Comparison of ENCODE assay signal across 13 cellular contexts in the genomic region with DNA sequence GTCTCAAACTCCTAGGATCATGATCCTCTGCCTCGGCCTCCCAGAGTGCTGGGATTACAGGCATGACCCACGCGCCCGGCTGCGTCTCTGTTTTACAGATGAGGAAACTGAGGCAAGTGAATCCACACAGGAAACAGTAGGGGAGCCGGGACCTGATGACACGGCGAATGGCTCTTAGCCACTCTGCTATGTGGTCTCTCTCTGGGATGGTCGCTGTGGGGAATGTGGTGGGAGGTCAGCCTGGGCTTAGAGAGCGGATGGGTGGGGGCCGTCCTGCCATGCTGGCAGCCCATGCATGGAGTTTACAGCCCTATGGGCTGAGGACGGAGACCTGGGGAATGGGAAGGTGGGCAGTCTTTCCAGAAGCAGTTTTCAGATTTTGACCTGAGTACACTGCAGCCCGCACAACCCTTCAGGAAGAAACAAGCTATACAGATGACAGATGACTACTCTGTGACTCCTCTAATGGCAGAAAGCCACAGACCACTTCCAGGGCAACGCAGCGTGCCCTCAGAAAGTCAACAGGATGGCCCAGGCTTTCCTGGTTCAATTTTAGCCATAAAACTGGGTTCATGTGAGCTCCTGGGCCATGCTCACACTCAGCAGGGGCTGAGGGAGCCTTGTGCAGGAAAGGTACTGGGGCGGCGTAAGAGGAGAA.
DNase-seq lines count a peak whose midpoint lies in the region; ATAC-seq and TF ChIP-seq lines count a peak whose summit lies in the region.
"Had no signal": no experiment of that assay in that cellular context is flagged by ENCODE, and none has a peak within 500 bp of the region (broad histone marks: within the 10 kb centered on the region; RNA-seq: fewer than 3 reads in every experiment).

No MANE protein-coding gene starts in this region.

- no peaks in the 10 kb centered on the region for H4K20me1 ChIP-seq in Loucy (ENCODE audit: insufficient read depth, low read length, poor library complexity, severe bottlenecking)

- H3K9me2 ChIP-seq in Loucy (replicated peaks; ENCODE audit: low read depth, low read length): no peaks in the 10 kb centered on the region

- ATAC-seq in omental fat pad (ENCODE audit: low FRiP score) (peak; percentile 21), HG02763 (IDR thresholded peaks at IDR 0.05; ENCODE audit: unreplicated experiment) (no peak), GM21367 (IDR thresholded peaks at IDR 0.05; ENCODE audit: unreplicated experiment) (no peak)

- no peaks in the 10 kb centered on the region for H3K27me3 ChIP-seq in Loucy (ENCODE audit: insufficient read depth, low read length, poor library complexity, severe bottlenecking)

- in situ Hi-C loops in astrocyte of the spinal cord (cut with HindIII; ENCODE audit: low sequenced_read_pairs): loop anchor here (10.0 kb wide), 1 partner anchor 81 kb away; no protein-coding TSS in a partner anchor

- H3K9me3 ChIP-seq in Loucy (ENCODE audit: insufficient read depth, low read depth, low read length): no peaks in the 10 kb centered on the region

- DNase-seq in NCI-H2029 (lab: John Stamatoyannopoulos, UW): peak; percentile 33
- no peak for DNase-seq in NCI-H2029 treated with DMSO at 0.1 percent for 48 hours (lab: John Stamatoyannopoulos, UW)
- DNase-seq in astrocyte of the spinal cord (ENCODE audit: low read depth, low spot score): peak; percentile 27
- no peak for DNase-seq in omental fat pad (ENCODE audit: low spot score)
- no peak for DNase-seq in SIG-M5 (lab: John Stamatoyannopoulos, UW)
- DNase-seq: 8988T, H9, Karpas-422, kidney glomerular epithelial cell, NCI-H2227 treated with DMSO at 0.1 percent for 48 hours had no signal

- H3F3A ChIP-seq in Loucy (ENCODE audit: low read depth): no peaks in the 10 kb centered on the region

- no peaks in the 10 kb centered on the region for H3K79me2 ChIP-seq in Loucy (ENCODE audit: insufficient read depth, low read length)

- H3K9ac ChIP-seq in Loucy (ENCODE audit: low read depth, low read length, poor library complexity, severe bottlenecking): no peak overlapping the region

- peak overlapping the region; percentile 4 for H3K4me2 ChIP-seq in Loucy (ENCODE audit: low read depth, low read length, poor library complexity, severe bottlenecking)

- TF ChIP-seq CTCF in Loucy (conservative IDR thresholded peaks at IDR 0.05; ENCODE audit: low read length) (no peak), astrocyte of the spinal cord (IDR thresholded peaks at IDR 0.05; ENCODE audit: low read depth, low read length) (no peak), omental fat pad (IDR thresholded peaks at IDR 0.05) (no peak)

- no peak overlapping the region for H3K4me3 ChIP-seq in Loucy (ENCODE audit: low read length, poor library complexity, severe bottlenecking)
- no peak overlapping the region for H3K4me3 ChIP-seq in astrocyte of the spinal cord (ENCODE audit: low read depth, low read length)

- H3K4me1 ChIP-seq in Loucy (ENCODE audit: insufficient read depth, low read length, poor library complexity, severe bottlenecking): peaks cover 8% of the 10 kb centered on the region

- H2AFZ ChIP-seq in Loucy (ENCODE audit: low read length): no peak overlapping the region

- no peaks in the 10 kb centered on the region for H3K36me3 ChIP-seq in Loucy (ENCODE audit: insufficient read depth, low read length)

Comparison
In these comparisons a context has a peak if more than half of its experiments do, and no peak if none do; other contexts are left out.
1. DNase-seq: peak in NCI-H2029 (single experiment) and astrocyte of the spinal cord (single experiment); none in NCI-H2029 treated with DMSO at 0.1 percent for 48 hours (single experiment), omental fat pad (single experiment) and SIG-M5 (single experiment).